In the genomic region with DNA sequence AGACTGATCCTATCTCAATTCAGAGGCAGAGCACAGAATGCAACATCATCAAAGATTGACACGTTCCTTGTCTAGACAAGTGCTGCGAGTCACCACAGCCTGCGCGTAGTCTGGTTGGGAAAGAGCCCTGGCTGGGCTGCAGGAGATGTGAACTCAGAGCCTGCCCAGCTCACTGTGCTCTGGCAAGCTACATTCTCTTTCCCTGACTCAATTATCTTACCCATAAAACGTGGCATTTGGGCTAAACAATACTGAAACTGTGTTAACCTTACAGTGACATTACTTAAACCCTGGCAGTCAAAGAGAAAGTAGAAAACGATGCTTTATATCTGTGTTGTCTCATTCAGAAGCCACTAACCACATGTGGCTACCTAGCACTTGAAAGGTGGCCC, we compare ENCODE assay signal across 10 cellular contexts. TPM values are rescaled to one million over a fixed set of nuclear protein-coding genes. Genes with fewer than 3 reads are reported as not detected.
A peak's percentile ranks its signal among the peaks of the same experiment; 100 is the strongest.
DNase-seq lines count a peak whose midpoint lies in the region; ATAC-seq and TF ChIP-seq lines count a peak whose summit lies in the region.
"Had no signal": no experiment of that assay in that cellular context is flagged by ENCODE, and none has a peak within 500 bp of the region (broad histone marks: within the 10 kb centered on the region; RNA-seq: fewer than 3 reads in every experiment).

No MANE protein-coding gene starts in this region.

- H3K27me3 ChIP-seq in WERI-Rb-1 (ENCODE audit: insufficient read depth, low read depth, severe bottlenecking): no peaks in the 10 kb centered on the region

- DNase-seq in EH (ENCODE audit: low read depth) (peak; percentile 97), RPMI8226 (peak; percentile 34), cardiac fibroblast (ENCODE audit: low read depth in 2 of 2) (peak; percentile 72 to 94), nephron progenitor cell (no peak), hypothalamus (lab: John Stamatoyannopoulos, UW) (no peak), Right ventricle myocardium superior (no peak), WERI-Rb-1 (no peak)
- DNase-seq in stimulated activated CD4-positive, alpha-beta T cell treated with anti-CD3 and anti-CD28 coated beads, Interleukin-12 subunit alpha, Interleukin-12 subunit beta, amount 100 ng/mL, for 24 hours (ENCODE audit: low read depth in 2 of 2): peak; percentile 17 to 38
- DNase-seq: H9, left ventricle myocardium inferior had no signal

- H3K9me3 Mint-ChIP-seq in nephron progenitor cell: no peaks in the 10 kb centered on the region
- H3K9me3 Mint-ChIP-seq: H9 had no signal

- no peak for ATAC-seq in Right ventricle myocardium superior (ENCODE audit: poor library complexity)

- H3K36me3 Mint-ChIP-seq in nephron progenitor cell (ENCODE audit: low read depth): no peaks in the 10 kb centered on the region

- H3K4me1 Mint-ChIP-seq in nephron progenitor cell: no peaks in the 10 kb centered on the region
- H3K4me1 Mint-ChIP-seq: H9 had no signal

- intact Hi-C loops in Right ventricle myocardium superior (cut with DNase I): loop anchor here (5.0 kb wide), 1 partner anchor 91 kb away; no protein-coding TSS in a partner anchor

- no peaks in the 10 kb centered on the region for H3K9me3 ChIP-seq in WERI-Rb-1 (ENCODE audit: severe bottlenecking)

- no peaks in the 10 kb centered on the region for H3K36me3 ChIP-seq in WERI-Rb-1
- H3K36me3 ChIP-seq: left ventricle myocardium inferior had no signal

- TF ChIP-seq CTCF in cardiac fibroblast (IDR thresholded peaks at IDR 0.05; ENCODE audit: low read depth, low read length) (no peak), nephron progenitor cell (IDR thresholded peaks at IDR 0.05) (no peak), WERI-Rb-1 (IDR thresholded peaks at IDR 0.05; ENCODE audit: low read depth, low read length) (no peak)

- H3K27ac Mint-ChIP-seq in nephron progenitor cell: no peak overlapping the region
- H3K27ac Mint-ChIP-seq: H9 had no signal

- no peak overlapping the region for H3K27ac ChIP-seq in WERI-Rb-1
- H3K27ac ChIP-seq: left ventricle myocardium inferior had no signal

- H3K4me3 Mint-ChIP-seq in nephron progenitor cell: no peak overlapping the region
- H3K4me3 Mint-ChIP-seq: H9 had no signal

- peaks cover 5% of the 10 kb centered on the region for H3K27me3 Mint-ChIP-seq in nephron progenitor cell (ENCODE audit: low read depth, poor library complexity)

- H3K4me3 ChIP-seq in cardiac fibroblast (replicated peaks in 1 of 2; ENCODE audit: low read depth in 2 of 2, low read length in 2 of 2) (no peak overlapping the region), WERI-Rb-1 (ENCODE audit: low read depth, low read length) (no peak overlapping the region)
- H3K4me3 ChIP-seq: left ventricle myocardium inferior had no signal

RNA-seq across cellular contexts. Expression of a gene that starts 55.5 kb away (rescaled TPM):
- total RNA-seq in Right ventricle myocardium superior: 33.2 TPM

Comparison
In these comparisons a context has a peak if more than half of its experiments do, and no peak if none do; other contexts are left out.
1. DNase-seq: peak in EH (single experiment), RPMI8226 (single experiment), cardiac fibroblast (2 of 2) and stimulated activated CD4-positive, alpha-beta T cell treated with anti-CD3 and anti-CD28 coated beads, Interleukin-12 subunit alpha, Interleukin-12 subunit beta, amount 100 ng/mL, for 24 hours (2 of 2); none in nephron progenitor cell (single experiment), hypothalamus (0 of 51), Right ventricle myocardium superior (single experiment) and WERI-Rb-1 (single experiment).